Comparison of ENCODE assay signal across 2 cellular contexts in genomic region chr9:4804531-4805016, GRCh38.
TF ChIP-seq lines count a peak whose summit lies in the region.

No MANE protein-coding gene starts in this region.

TF ChIP-seq in IMR-90, 13 proteins besides CTCF, POLR2A, EP300 and RAD21:
- TF ChIP-seq BHLHE40 (IDR thresholded peaks at IDR 0.05; ENCODE audit: low read depth, low read length) = no peak
- TF ChIP-seq RCOR1 (IDR thresholded peaks at IDR 0.05; ENCODE audit: insufficient replicate concordance, low read length) = no peak
- no peak for TF ChIP-seq CHD1 (IDR thresholded peaks at IDR 0.05; ENCODE audit: low read depth, low read length)
- TF ChIP-seq RFX5 (IDR thresholded peaks at IDR 0.05; ENCODE audit: low read depth, low read length) = no peak
- TF ChIP-seq MAFK (IDR thresholded peaks at IDR 0.05; ENCODE audit: low read depth, low read length) = no peak
- TF ChIP-seq NFE2L2 (IDR thresholded peaks at IDR 0.05; ENCODE audit: low read depth, low read length) = no peak
- TF ChIP-seq USF2 (IDR thresholded peaks at IDR 0.05; ENCODE audit: low read depth, low read length) = no peak
- TF ChIP-seq MXI1 (IDR thresholded peaks at IDR 0.05; ENCODE audit: borderline replicate concordance, low read depth, low read length) = no peak
- no peak for TF ChIP-seq MAZ (IDR thresholded peaks at IDR 0.05; ENCODE audit: borderline replicate concordance, low read depth, low read length)
- TF ChIP-seq SMC3 (IDR thresholded peaks at IDR 0.05; ENCODE audit: low read depth, low read length) = no peak
- TF ChIP-seq ELK1 (IDR thresholded peaks at IDR 0.05; ENCODE audit: borderline replicate concordance, low read depth, low read length) = no peak
- TF ChIP-seq CEBPB (IDR thresholded peaks at IDR 0.05; ENCODE audit: low read depth, low read length) = no peak
- no peak for TF ChIP-seq FOS (IDR thresholded peaks at IDR 0.05; ENCODE audit: low read depth, low read length)
TF ChIP-seq in IMR-90: peak in this region for 0.

TF ChIP-seq in K562, 482 proteins besides CTCF, POLR2A, EP300 and RAD21:
- peak; percentile 45; the same call in 1 of the 2 replicates for TF ChIP-seq POLR2G (IDR thresholded peaks at IDR 0.05; ENCODE audit: low read depth, low read length)
- no peak for TF ChIP-seq ZNF766 (CRISPR knock-in tag; conservative IDR thresholded peaks at IDR 0.05)
- peak; percentile 49 for TF ChIP-seq RBFOX2 (IDR thresholded peaks at IDR 0.05; ENCODE audit: low read depth, low read length)
